21 cellular contexts compared by ENCODE assay signal in the genomic region with DNA sequence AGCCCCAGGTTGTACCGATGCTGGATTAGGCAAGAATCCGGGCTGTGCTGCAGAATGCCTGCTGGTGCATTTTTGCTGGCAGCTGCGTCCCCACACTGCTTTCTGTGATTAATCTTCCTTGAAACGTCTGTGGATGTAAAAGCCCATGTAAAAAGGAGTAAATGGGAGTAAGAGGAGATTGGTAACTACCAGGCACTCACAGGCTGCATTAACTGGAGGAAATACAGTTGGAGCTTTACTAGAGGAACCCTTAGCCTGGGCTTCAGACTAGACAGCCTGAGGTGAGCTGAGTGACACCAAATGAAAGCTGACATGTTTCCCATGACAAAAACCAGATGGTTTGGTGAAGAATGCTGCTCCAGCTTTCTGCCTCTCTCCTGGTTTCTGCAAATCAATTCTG.
"Had no signal": no experiment of that assay in that cellular context is flagged by ENCODE, and none has a peak within 500 bp of the region (broad histone marks: within the 10 kb centered on the region; RNA-seq: fewer than 3 reads in every experiment).

No MANE protein-coding gene starts in this region.

- H3K27ac Mint-ChIP-seq: activated B cell treated with CpG ODN at 0.5 μM for 24 hours; activated CD4-positive, alpha-beta T cell treated with anti-CD3 and anti-CD28 coated beads, Interleukin-2, amount 10 ng/mL, durations not matched to agents 24 days and 14 days; activated CD8-positive, alpha-beta T cell treated with anti-CD3 and anti-CD28 coated beads for 36 hours; activated naive CD8-positive, alpha-beta T cell treated with anti-CD3 and anti-CD28 coated beads, Interleukin-2, amount 10 ng/mL, durations not matched to agents 7 days and 5 days; activated T-helper 2 cell treated with anti-CD3 and anti-CD28 coated beads, Interferon-gamma antibody, Interleukin-2, Interleukin-4, amounts not matched to agents 10 μg/mL and 5 μg/mL and 100 μg/mL, durations not matched to agents 14 hours and 24 hours and 36 hours; endodermal cell; naive thymus-derived CD4-positive, alpha-beta T cell; stimulated activated naive B cell treated with anti-CD40 and anti-IgM and Interleukin-4, amounts not matched to agents 10 μg/mL and 1 μg/mL and 100 μg/mL, for 72 hours; T-cell had no signal

- H3K27me3 Mint-ChIP-seq: activated B cell treated with CpG ODN at 0.5 μM for 24 hours; activated CD4-positive, alpha-beta T cell treated with anti-CD3 and anti-CD28 coated beads, Interleukin-2, amount 10 ng/mL, durations not matched to agents 24 days and 14 days; activated naive CD8-positive, alpha-beta T cell treated with anti-CD3 and anti-CD28 coated beads, Interleukin-2, amount 10 ng/mL, durations not matched to agents 7 days and 5 days had no signal

- H3K27ac ChIP-seq: brain microvascular endothelial cell, colonic mucosa, epithelial cell of prostate, neutrophil, pancreas, sigmoid colon had no signal

- FAIRE-seq: pancreas had no signal

- H3K36me3 Mint-ChIP-seq: activated naive CD8-positive, alpha-beta T cell treated with anti-CD3 and anti-CD28 coated beads, Interleukin-2, amount 10 ng/mL, durations not matched to agents 7 days and 5 days; naive thymus-derived CD4-positive, alpha-beta T cell; stimulated activated naive B cell treated with anti-CD40 and anti-IgM and Interleukin-4, amounts not matched to agents 10 μg/mL and 1 μg/mL and 100 μg/mL, for 72 hours; T-cell had no signal

- H3K4me1 Mint-ChIP-seq: activated B cell treated with CpG ODN at 0.5 μM for 24 hours; activated CD4-positive, alpha-beta T cell treated with anti-CD3 and anti-CD28 coated beads, Interleukin-2, amount 10 ng/mL, durations not matched to agents 24 days and 14 days; activated naive CD8-positive, alpha-beta T cell treated with anti-CD3 and anti-CD28 coated beads, Interleukin-2, amount 10 ng/mL, durations not matched to agents 7 days and 5 days; naive thymus-derived CD4-positive, alpha-beta T cell; stimulated activated naive B cell treated with anti-CD40 and anti-IgM and Interleukin-4, amounts not matched to agents 10 μg/mL and 1 μg/mL and 100 μg/mL, for 72 hours; T-cell had no signal

- H3K4me3 Mint-ChIP-seq: activated B cell treated with CpG ODN at 0.5 μM for 24 hours; activated CD4-positive, alpha-beta T cell treated with anti-CD3 and anti-CD28 coated beads, Interleukin-2, amount 10 ng/mL, durations not matched to agents 24 days and 14 days; activated CD8-positive, alpha-beta T cell treated with anti-CD3 and anti-CD28 coated beads for 36 hours; activated naive CD8-positive, alpha-beta T cell treated with anti-CD3 and anti-CD28 coated beads, Interleukin-2, amount 10 ng/mL, durations not matched to agents 7 days and 5 days; endodermal cell; naive thymus-derived CD4-positive, alpha-beta T cell; stimulated activated naive B cell treated with anti-CD40 and anti-IgM and Interleukin-4, amounts not matched to agents 10 μg/mL and 1 μg/mL and 100 μg/mL, for 72 hours; T-cell had no signal

- H3K4me1 ChIP-seq: colonic mucosa, pancreas had no signal

- H3K9me3 ChIP-seq: colonic mucosa, neutrophil, pancreas, sigmoid colon had no signal

- H3K9me3 Mint-ChIP-seq: activated CD4-positive, alpha-beta T cell treated with anti-CD3 and anti-CD28 coated beads, Interleukin-2, amount 10 ng/mL, durations not matched to agents 24 days and 14 days; activated T-helper 2 cell treated with anti-CD3 and anti-CD28 coated beads, Interferon-gamma antibody, Interleukin-2, Interleukin-4, amounts not matched to agents 10 μg/mL and 5 μg/mL and 100 μg/mL, durations not matched to agents 14 hours and 24 hours and 36 hours had no signal

- H3K27me3 ChIP-seq: brain microvascular endothelial cell, colonic mucosa, neutrophil, pancreas, sigmoid colon had no signal

- H3K4me3 ChIP-seq: colonic mucosa, pancreas, sigmoid colon had no signal

- DNase-seq: activated B cell treated with CpG ODN at 0.5 μM for 24 hours; activated CD4-positive, alpha-beta T cell treated with anti-CD3 and anti-CD28 coated beads, Interleukin-2, amount 10 ng/mL, durations not matched to agents 24 days and 14 days; activated CD8-positive, alpha-beta T cell treated with anti-CD3 and anti-CD28 coated beads for 36 hours; activated naive CD4-positive, alpha-beta T cell treated with Interleukin-2 at 50 U/mL for 16 hours; activated naive CD8-positive, alpha-beta T cell treated with anti-CD3 and anti-CD28 coated beads, Interleukin-2, amount 10 ng/mL, durations not matched to agents 7 days and 5 days; activated T-cell treated with anti-CD3 and anti-CD28 coated beads, Interleukin-2, amount 50 U/mL, for 1 hour; brain microvascular endothelial cell; central memory CD4-positive, alpha-beta T cell; colonic mucosa; endodermal cell; foreskin melanocyte; kidney glomerular epithelial cell; mesenchymal stem cell; naive thymus-derived CD4-positive, alpha-beta T cell; pancreas; sigmoid colon; stimulated activated naive B cell treated with anti-CD40 and anti-IgM and Interleukin-4, amounts not matched to agents 10 μg/mL and 1 μg/mL and 100 μg/mL, for 72 hours; T-cell had no signal

- ATAC-seq: activated CD8-positive, alpha-beta T cell treated with anti-CD3 and anti-CD28 coated beads for 36 hours; naive thymus-derived CD4-positive, alpha-beta T cell; pancreas; stimulated activated naive B cell treated with anti-CD40 and anti-IgM and Interleukin-4, amounts not matched to agents 10 μg/mL and 1 μg/mL and 100 μg/mL, for 72 hours; T-cell had no signal

- H3K36me3 ChIP-seq: brain microvascular endothelial cell, colonic mucosa, neutrophil, pancreas, sigmoid colon had no signal
